ENCODE assay signal across 11 cellular contexts in the genomic region with DNA sequence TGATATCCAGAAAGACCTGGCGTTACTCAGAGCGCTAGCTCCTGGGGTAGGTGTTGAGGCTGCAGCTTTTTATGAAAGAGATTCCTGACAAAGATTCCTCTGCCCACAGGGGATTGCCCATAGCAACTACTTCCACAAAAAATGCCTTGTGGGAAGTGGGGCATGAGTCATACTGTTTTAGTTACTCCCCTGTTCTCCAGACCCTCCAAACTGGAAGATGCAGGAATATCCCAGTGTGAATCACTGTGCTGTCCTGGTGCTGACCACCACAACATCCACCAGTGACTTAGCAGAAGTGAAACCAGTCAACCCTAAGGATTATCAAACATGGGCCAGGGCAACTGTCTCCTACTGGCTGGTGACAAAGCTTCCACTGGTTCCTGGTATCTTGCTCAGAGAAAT.
DNase-seq lines count a peak whose midpoint lies in the region; ATAC-seq, FAIRE-seq and TF ChIP-seq lines count a peak whose summit lies in the region.
"Had no signal": no experiment of that assay in that cellular context is flagged by ENCODE, and none has a peak within 500 bp of the region (broad histone marks: within the 10 kb centered on the region; RNA-seq: fewer than 3 reads in every experiment).

No MANE protein-coding gene starts in this region.

- ATAC-seq in omental fat pad (ENCODE audit: low FRiP score), result peak; percentile 74
- no peak for ATAC-seq in GM18498 (IDR thresholded peaks at IDR 0.05; ENCODE audit: unreplicated experiment)

- DNase-seq in EL, result peak; percentile 97
- peak; percentile 100 for DNase-seq in RCC 7860 (ENCODE audit: low spot score)
- DNase-seq in endothelial cell of umbilical vein (ENCODE audit: low read depth, low spot score), result peak; percentile 66
- DNase-seq in omental fat pad (ENCODE audit: low spot score), result no peak
- DNase-seq in Caco-2, result no peak
- no peak for DNase-seq in activated CD4-positive, alpha-beta T cell treated with anti-CD3 and anti-CD28 coated beads, Interleukin-2, amount 50 U/mL, for 4 hours
- DNase-seq in kidney, result no peak
- DNase-seq: activated CD4-positive, alpha-beta T cell treated with anti-CD3 and anti-CD28 coated beads, Interleukin-2, amount 10 ng/mL, durations not matched to agents 7 days and 5 days; hippocampal formation had no signal

- H3K9ac ChIP-seq in endothelial cell of umbilical vein (replicated peaks; ENCODE audit: extremely low read depth, insufficient read depth, low read length) (peak overlapping the region; percentile 43), kidney (ENCODE audit: low read length in 2 of 2) (no peak overlapping the region)

- POLR2A ChIA-PET in endothelial cell of umbilical vein (lab: Charles Lee), result no interaction called here
- POLR2A ChIA-PET in Caco-2 (lab: Charles Lee), result no interaction called here

- H4K20me1 ChIP-seq in endothelial cell of umbilical vein (replicated peaks; ENCODE audit: control insufficient read depth, extremely low read depth, insufficient read depth, low read length), result no peaks in the 10 kb centered on the region

- H3K36me3 ChIP-seq in endothelial cell of umbilical vein (ENCODE audit: control insufficient read depth in 2 of 2, extremely low read depth in 1 of 2, insufficient read depth in 2 of 2, low read length in 2 of 2) (no peaks in the 10 kb centered on the region), Caco-2 (ENCODE audit: control insufficient read depth, insufficient read depth, low read length) (no peaks in the 10 kb centered on the region), kidney (ENCODE audit: control insufficient read depth in 1 of 2, insufficient read depth in 2 of 2, low read length in 2 of 2) (no peaks in the 10 kb centered on the region)

- no peaks in the 10 kb centered on the region for H3K27me3 Mint-ChIP-seq in Caco-2 (ENCODE audit: insufficient read depth, unreplicated experiment)
- H3K27me3 Mint-ChIP-seq: activated CD4-positive, alpha-beta T cell treated with anti-CD3 and anti-CD28 coated beads, Interleukin-2, amount 10 ng/mL, durations not matched to agents 7 days and 5 days had no signal

- peaks cover 49% of the 10 kb centered on the region for H3K4me1 ChIP-seq in endothelial cell of umbilical vein (ENCODE audit: control insufficient read depth, extremely low read depth, insufficient read depth, low read length)
- H3K4me1 ChIP-seq in Caco-2, result peaks cover 16% of the 10 kb centered on the region; the same call in 1 of the 2 replicates
- no peaks in the 10 kb centered on the region for H3K4me1 ChIP-seq in kidney (ENCODE audit: control insufficient read depth in 1 of 2, insufficient read depth in 1 of 2, low read depth in 1 of 2, low read length in 2 of 2)

- TF ChIP-seq CTCF in endothelial cell of umbilical vein (IDR thresholded peaks at IDR 0.05; ENCODE audit: extremely low read depth in 1 of 2, insufficient read depth in 1 of 2, low read depth in 1 of 2, low read length in 2 of 2), result no peak
- TF ChIP-seq CTCF in omental fat pad (IDR thresholded peaks at IDR 0.05), result no peak
- no peak for TF ChIP-seq CTCF in Caco-2 (IDR thresholded peaks at IDR 0.05; ENCODE audit: insufficient read depth in 1 of 2, low read depth in 1 of 2, low read length in 1 of 2, severe bottlenecking in 1 of 2, unreplicated experiment in 1 of 2)
- TF ChIP-seq CTCF in kidney (IDR thresholded peaks at IDR 0.05; ENCODE audit: borderline replicate concordance, extremely low read depth, insufficient read depth), result no peak

- peaks cover 15% of the 10 kb centered on the region for H3K4me1 Mint-ChIP-seq in Caco-2 (ENCODE audit: low read depth, unreplicated experiment)
- H3K4me1 Mint-ChIP-seq: activated CD4-positive, alpha-beta T cell treated with anti-CD3 and anti-CD28 coated beads, Interleukin-2, amount 10 ng/mL, durations not matched to agents 7 days and 5 days had no signal

- no peak overlapping the region for H2AFZ ChIP-seq in endothelial cell of umbilical vein (ENCODE audit: low read depth, low read length)

- FAIRE-seq in RCC 7860 (lab: Jason Lieb, UNC), result peak; percentile 98
- FAIRE-seq in endothelial cell of umbilical vein (lab: Jason Lieb, UNC), result no peak
- FAIRE-seq in kidney (lab: Jason Lieb, UNC), result no peak

- dilution Hi-C loops in endothelial cell of umbilical vein (cut with MboI; ENCODE audit: extremely low pct_ligation_motif_present, low sequenced_read_pairs), result no loop called here

- CTCF ChIA-PET in endothelial cell of umbilical vein (lab: Charles Lee) (interaction anchor here (0.8 to 2.2 kb wide), 7 partner anchors 10 to 510 kb away, joined by 3 to 8 read pairs (median 3); no protein-coding TSS in a partner anchor), Caco-2 (lab: Charles Lee) (no interaction called here)

- H3K4me3 Mint-ChIP-seq in Caco-2 (ENCODE audit: unreplicated experiment), result no peak overlapping the region
- H3K4me3 Mint-ChIP-seq: activated CD4-positive, alpha-beta T cell treated with anti-CD3 and anti-CD28 coated beads, Interleukin-2, amount 10 ng/mL, durations not matched to agents 7 days and 5 days; nephron had no signal

- TF ChIP-seq POLR2A in endothelial cell of umbilical vein (IDR thresholded peaks at IDR 0.05; ENCODE audit: low read depth, low read length), result no peak

- H3K4me3 ChIP-seq in endothelial cell of umbilical vein (replicated peaks in 1 of 3; ENCODE audit: insufficient read depth in 1 of 3, low read depth in 1 of 3, low read length in 3 of 3), result no peak overlapping the region
- H3K4me3 ChIP-seq in Caco-2 (ENCODE audit: low read depth, low read length), result no peak overlapping the region
- H3K4me3 ChIP-seq in kidney (ENCODE audit: low read length in 2 of 2), result no peak overlapping the region

- no peaks in the 10 kb centered on the region for H3K27me3 ChIP-seq in endothelial cell of umbilical vein (ENCODE audit: control insufficient read depth in 2 of 2, insufficient read depth in 2 of 2, low read length in 2 of 2)
- no peaks in the 10 kb centered on the region for H3K27me3 ChIP-seq in Caco-2 (replicated peaks; ENCODE audit: control insufficient read depth, insufficient read depth, low read length)

- no peaks in the 10 kb centered on the region for H3K36me3 Mint-ChIP-seq in Caco-2 (ENCODE audit: insufficient read depth, unreplicated experiment)

- no peaks in the 10 kb centered on the region for H3K9me3 Mint-ChIP-seq in Caco-2 (ENCODE audit: unreplicated experiment)
- H3K9me3 Mint-ChIP-seq: activated CD4-positive, alpha-beta T cell treated with anti-CD3 and anti-CD28 coated beads, Interleukin-2, amount 10 ng/mL, durations not matched to agents 7 days and 5 days; nephron had no signal

- intact Hi-C loops in endothelial cell of umbilical vein (cut with micrococcal nuclease), result loop anchor here (2.0 to 10.0 kb wide), 3 partner anchors 76 to 270 kb away; no protein-coding TSS in a partner anchor
- intact Hi-C loops in Caco-2 (cut with micrococcal nuclease; ENCODE audit: unreplicated experiment), result no loop called here
- intact Hi-C loops in kidney (cut with DNase I), result no loop called here

- BruUV-seq in endothelial cell of umbilical vein (replicated peaks; lab: Mats Ljungman, UMichigan) (no TSS peak), Caco-2 (replicated peaks; lab: Mats Ljungman, UMichigan) (no TSS peak)

- H3K79me2 ChIP-seq in endothelial cell of umbilical vein (ENCODE audit: control insufficient read depth, insufficient read depth, low read length), result peaks cover 22% of the 10 kb centered on the region

- no peak overlapping the region for H3K27ac Mint-ChIP-seq in Caco-2 (ENCODE audit: unreplicated experiment)
- H3K27ac Mint-ChIP-seq: activated CD4-positive, alpha-beta T cell treated with anti-CD3 and anti-CD28 coated beads, Interleukin-2, amount 10 ng/mL, durations not matched to agents 7 days and 5 days; nephron had no signal

- H3K4me2 ChIP-seq in endothelial cell of umbilical vein (ENCODE audit: insufficient read depth, low read length), result peak overlapping the region; percentile 32

- H3K9me1 ChIP-seq in endothelial cell of umbilical vein (replicated peaks; ENCODE audit: control insufficient read depth, extremely low read depth, insufficient read depth, low read length), result no peaks in the 10 kb centered on the region

- H3K27ac ChIP-seq in endothelial cell of umbilical vein (ENCODE audit: insufficient read depth, low read depth, low read length), result peak overlapping the region; percentile 79
- no peak overlapping the region for H3K27ac ChIP-seq in kidney (ENCODE audit: low read depth in 2 of 2, low read length in 2 of 2)

- H3K9me3 ChIP-seq in endothelial cell of umbilical vein (replicated peaks; ENCODE audit: control insufficient read depth, insufficient read depth, low read length) (no peaks in the 10 kb centered on the region), Caco-2 (no peaks in the 10 kb centered on the region), kidney (ENCODE audit: control insufficient read depth in 1 of 2, low read length in 2 of 2) (no peaks in the 10 kb centered on the region)

TF ChIP-seq in endothelial cell of umbilical vein, 7 proteins besides CTCF, POLR2A, EP300 and RAD21:
- TF ChIP-seq JUN (IDR thresholded peaks at IDR 0.05; ENCODE audit: borderline replicate concordance, insufficient read depth, insufficient read length, low read depth), result peak; percentile 66
- peak; percentile 90 for TF ChIP-seq FOS (IDR thresholded peaks at IDR 0.05; ENCODE audit: borderline replicate concordance, insufficient read depth, low read length)
- TF ChIP-seq MYC (IDR thresholded peaks at IDR 0.05; ENCODE audit: low read depth, low read length), result no peak
- no peak for TF ChIP-seq POLR2AphosphoS5 (IDR thresholded peaks at IDR 0.05; ENCODE audit: insufficient read depth, low read depth, low read length)
- TF ChIP-seq, protein P1, sequence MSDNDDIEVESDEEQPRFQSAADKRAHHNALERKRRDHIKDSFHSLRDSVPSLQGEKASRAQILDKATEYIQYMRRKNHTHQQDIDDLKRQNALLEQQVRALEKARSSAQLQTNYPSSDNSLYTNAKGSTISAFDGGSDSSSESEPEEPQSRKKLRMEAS (IDR thresholded peaks at IDR 0.05; ENCODE audit: insufficient read depth, insufficient read length), result no peak

Comparison
In these comparisons a context has a peak if more than half of its experiments do, and no peak if none do; other contexts are left out.
1. DNase-seq: peak in EL (single experiment), RCC 7860 (single experiment) and endothelial cell of umbilical vein (single experiment); none in omental fat pad (single experiment), Caco-2 (0 of 2), activated CD4-positive, alpha-beta T cell treated with anti-CD3 and anti-CD28 coated beads, Interleukin-2, amount 50 U/mL, for 4 hours (0 of 2) and kidney (single experiment).